Comparison of ENCODE assay signal across 16 cellular contexts in genomic region chr3:104717828-104718196, GRCh38.
DNase-seq lines count a peak whose midpoint lies in the region; ATAC-seq and TF ChIP-seq lines count a peak whose summit lies in the region.
"Had no signal": no experiment of that assay in that cellular context is flagged by ENCODE, and none has a peak within 500 bp of the region (broad histone marks: within the 10 kb centered on the region; RNA-seq: fewer than 3 reads in every experiment).

No MANE protein-coding gene starts in this region.

- DNase-seq in amniotic epithelial cell (ENCODE audit: low read depth) = peak; percentile 71
- no peak for DNase-seq in HT-29 (ENCODE audit: low spot score)
- DNase-seq in naive thymus-derived CD4-positive, alpha-beta T cell = no peak
- DNase-seq: activated CD4-positive, alpha-beta memory T cell treated with anti-CD3 and anti-CD28 coated beads, Interleukin-2, amount 10 ng/mL, durations not matched to agents 7 days and 5 days; activated naive CD8-positive, alpha-beta T cell treated with anti-CD3 and anti-CD28 coated beads for 36 hours; HCEC 1CT; NCI-H69; psoas muscle; tibial artery had no signal

- H3K4me1 ChIP-seq in naive thymus-derived CD4-positive, alpha-beta T cell (ENCODE audit: control insufficient read depth in 2 of 2, insufficient read depth in 2 of 2, low read length in 2 of 2) = no peaks in the 10 kb centered on the region
- H3K4me1 ChIP-seq: psoas muscle had no signal

- no peaks in the 10 kb centered on the region for H3K36me3 ChIP-seq in naive thymus-derived CD4-positive, alpha-beta T cell (ENCODE audit: control insufficient read depth in 2 of 3, insufficient read depth in 3 of 3, low read length in 3 of 3)
- H3K36me3 ChIP-seq: tibial artery had no signal

- no peaks in the 10 kb centered on the region for H3K9me3 ChIP-seq in naive thymus-derived CD4-positive, alpha-beta T cell (ENCODE audit: control insufficient read depth in 2 of 3, low read length in 3 of 3)
- H3K9me3 ChIP-seq: psoas muscle, tibial artery had no signal

- H3K4me3 Mint-ChIP-seq in naive thymus-derived CD4-positive, alpha-beta T cell = no peak overlapping the region
- H3K4me3 Mint-ChIP-seq: activated CD4-positive, alpha-beta memory T cell treated with anti-CD3 and anti-CD28 coated beads, Interleukin-2, amount 10 ng/mL, durations not matched to agents 7 days and 5 days; activated naive CD8-positive, alpha-beta T cell treated with anti-CD3 and anti-CD28 coated beads for 36 hours had no signal

- H3K9me3 Mint-ChIP-seq in naive thymus-derived CD4-positive, alpha-beta T cell = peaks cover 0 to 4% (median 0%) of the 10 kb centered on the region in 11 donors
- H3K9me3 Mint-ChIP-seq: activated CD4-positive, alpha-beta memory T cell treated with anti-CD3 and anti-CD28 coated beads, Interleukin-2, amount 10 ng/mL, durations not matched to agents 7 days and 5 days; activated naive CD8-positive, alpha-beta T cell treated with anti-CD3 and anti-CD28 coated beads for 36 hours had no signal

- no peak overlapping the region for H3K27ac Mint-ChIP-seq in naive thymus-derived CD4-positive, alpha-beta T cell
- H3K27ac Mint-ChIP-seq: activated CD4-positive, alpha-beta memory T cell treated with anti-CD3 and anti-CD28 coated beads, Interleukin-2, amount 10 ng/mL, durations not matched to agents 7 days and 5 days; activated naive CD8-positive, alpha-beta T cell treated with anti-CD3 and anti-CD28 coated beads for 36 hours had no signal

- H3K27me3 ChIP-seq in naive thymus-derived CD4-positive, alpha-beta T cell (ENCODE audit: control insufficient read depth in 2 of 2, insufficient read depth in 2 of 2, low read length in 2 of 2) = no peaks in the 10 kb centered on the region
- H3K27me3 ChIP-seq: tibial artery had no signal

- no peaks in the 10 kb centered on the region for H3K4me1 Mint-ChIP-seq in naive thymus-derived CD4-positive, alpha-beta T cell
- H3K4me1 Mint-ChIP-seq: activated CD4-positive, alpha-beta memory T cell treated with anti-CD3 and anti-CD28 coated beads, Interleukin-2, amount 10 ng/mL, durations not matched to agents 7 days and 5 days; activated naive CD8-positive, alpha-beta T cell treated with anti-CD3 and anti-CD28 coated beads for 36 hours had no signal

- no peak overlapping the region for H3K27ac ChIP-seq in naive thymus-derived CD4-positive, alpha-beta T cell (ENCODE audit: low read depth, low read length)
- H3K27ac ChIP-seq: psoas muscle, tibial artery had no signal

- POLR2A ChIA-PET in naive thymus-derived CD4-positive, alpha-beta T cell (lab: Charles Lee) = no interaction called here

- ATAC-seq in GM18505 (IDR thresholded peaks at IDR 0.05; ENCODE audit: unreplicated experiment) = peak; percentile 44
- peak; percentile 49 for ATAC-seq in GM21528 (IDR thresholded peaks at IDR 0.05; ENCODE audit: low FRiP score, unreplicated experiment)
- peak; percentile 53 for ATAC-seq in HG03378 (IDR thresholded peaks at IDR 0.05; ENCODE audit: unreplicated experiment)
- ATAC-seq in GM21619 (IDR thresholded peaks at IDR 0.05; ENCODE audit: unreplicated experiment) = no peak
- no peak for ATAC-seq in naive thymus-derived CD4-positive, alpha-beta T cell
- no peak for ATAC-seq in HG03565 (IDR thresholded peaks at IDR 0.05; ENCODE audit: unreplicated experiment)
- ATAC-seq: K562, psoas muscle, SK-N-SH treated with all-trans-retinoic acid at 6 μM for 48 hours had no signal

- no peaks in the 10 kb centered on the region for H3K36me3 Mint-ChIP-seq in naive thymus-derived CD4-positive, alpha-beta T cell
- H3K36me3 Mint-ChIP-seq: activated naive CD8-positive, alpha-beta T cell treated with anti-CD3 and anti-CD28 coated beads for 36 hours had no signal

- TF ChIP-seq POLR2A in GM18505 (IDR thresholded peaks at IDR 0.05; ENCODE audit: borderline replicate concordance, extremely low read depth, insufficient read depth, insufficient read length) = no peak

- H3K27me3 Mint-ChIP-seq in naive thymus-derived CD4-positive, alpha-beta T cell = no peaks in the 10 kb centered on the region
- H3K27me3 Mint-ChIP-seq: activated CD4-positive, alpha-beta memory T cell treated with anti-CD3 and anti-CD28 coated beads, Interleukin-2, amount 10 ng/mL, durations not matched to agents 7 days and 5 days; activated naive CD8-positive, alpha-beta T cell treated with anti-CD3 and anti-CD28 coated beads for 36 hours had no signal

- no peak overlapping the region for H3K4me3 ChIP-seq in naive thymus-derived CD4-positive, alpha-beta T cell (ENCODE audit: low read length)
- H3K4me3 ChIP-seq: K562, psoas muscle, tibial artery had no signal

- CTCF ChIA-PET in naive thymus-derived CD4-positive, alpha-beta T cell (lab: Charles Lee) = no interaction called here

- intact Hi-C loops in naive thymus-derived CD4-positive, alpha-beta T cell (cut with micrococcal nuclease) = no loop called here

Comparison
In these comparisons a context has a peak if more than half of its experiments do, and no peak if none do; other contexts are left out.
1. ATAC-seq: peak in GM18505 (single experiment), GM21528 (single experiment) and HG03378 (single experiment); none in GM21619 (single experiment), naive thymus-derived CD4-positive, alpha-beta T cell (single experiment) and HG03565 (single experiment).